In the genomic region with DNA sequence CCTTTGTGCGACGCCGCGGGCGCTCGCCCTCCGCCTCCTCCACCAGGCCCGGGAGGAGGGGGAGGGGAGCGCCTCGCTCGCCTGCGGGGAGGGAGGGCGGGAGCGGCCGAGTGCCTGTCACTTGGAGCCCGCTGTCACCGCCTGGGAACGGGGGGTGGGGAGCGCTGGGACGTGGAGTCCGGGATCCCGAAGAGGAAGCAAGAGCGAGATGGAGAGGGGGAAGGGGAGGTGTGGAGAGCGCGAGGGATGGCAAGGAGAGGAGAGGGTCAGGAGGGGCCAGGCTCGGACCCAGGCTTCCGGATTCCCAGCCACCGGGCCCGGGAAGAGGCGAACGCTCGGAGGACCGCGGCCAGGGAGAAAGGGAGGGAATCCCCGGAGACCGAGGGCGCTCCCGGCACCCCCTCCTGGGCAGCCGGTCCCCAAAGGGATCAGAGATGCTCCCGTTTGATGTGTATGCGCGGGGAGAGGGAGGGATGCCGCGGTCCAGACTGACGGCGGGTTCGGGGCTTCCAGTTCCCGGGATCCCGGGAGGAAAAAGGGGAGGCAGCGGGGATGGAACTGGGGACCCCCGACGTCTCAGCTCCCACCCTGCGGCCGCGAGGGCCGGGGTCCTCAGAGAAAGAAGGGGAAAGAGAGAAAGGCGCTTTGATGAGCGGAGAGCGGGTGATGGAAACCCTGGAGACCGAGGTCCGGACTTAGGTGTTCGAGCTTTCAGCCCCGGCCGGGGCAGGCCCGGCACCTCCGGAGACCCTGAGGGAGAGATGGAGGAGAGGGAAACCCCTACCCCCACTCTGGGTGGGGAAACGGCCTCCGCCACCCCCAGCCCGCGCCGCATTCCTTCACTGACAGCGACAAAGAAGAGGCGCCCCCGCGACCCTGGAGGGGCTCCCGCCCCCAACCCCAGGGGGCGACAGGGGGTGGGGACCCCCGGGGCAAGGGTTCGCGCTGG, we compare ENCODE assay signal across 9 cellular contexts. TPM values are rescaled to one million over a fixed set of nuclear protein-coding genes. Genes with fewer than 3 reads are reported as not detected.
DNase-seq lines count a peak whose midpoint lies in the region; ATAC-seq and TF ChIP-seq lines count a peak whose summit lies in the region.
"Had no signal": no experiment of that assay in that cellular context is flagged by ENCODE, and none has a peak within 500 bp of the region (broad histone marks: within the 10 kb centered on the region; RNA-seq: fewer than 3 reads in every experiment).

No MANE protein-coding gene starts in this region.

- H3K9me3 Mint-ChIP-seq in activated B cell treated with CpG ODN at 0.5 μM for 24 hours: no peaks in the 10 kb centered on the region

- no peak for DNase-seq in AG04449 (ENCODE audit: low read depth, low spot score)
- peak; percentile 60 to 90 for DNase-seq in HAP-1 (ENCODE audit: low spot score in 2 of 2)
- DNase-seq in activated B cell treated with CpG ODN at 0.5 μM for 24 hours: no peak
- no peak for DNase-seq in left lobe of liver (ENCODE audit: low spot score)
- DNase-seq in NK-92 treated with Interleukin-12 subunit alpha and Interleukin-12 subunit beta, amount 100 ng/mL, for 24 hours (lab: John Stamatoyannopoulos, UW): no peak
- DNase-seq in mucosa of gallbladder (ENCODE audit: low spot score): no peak
- DNase-seq in COLO829 (ENCODE audit: low spot score): no peak

- no peak overlapping the region for H3K27ac Mint-ChIP-seq in activated B cell treated with CpG ODN at 0.5 μM for 24 hours

- H3K36me3 ChIP-seq in HAP-1 (replicated peaks): no peaks in the 10 kb centered on the region
- no peaks in the 10 kb centered on the region for H3K36me3 ChIP-seq in iPS-15b (ENCODE audit: control insufficient read depth, insufficient read depth, low read length)

- POLR2A ChIA-PET in AG04449 (lab: Yijun Ruan, JAX): no interaction called here
- POLR2A ChIA-PET in activated B cell treated with CpG ODN at 0.5 μM for 24 hours (lab: Charles Lee): no interaction called here

- peak overlapping the region; percentile 62 for H3K4me3 Mint-ChIP-seq in activated B cell treated with CpG ODN at 0.5 μM for 24 hours

- peaks cover 28% of the 10 kb centered on the region for H3K4me1 Mint-ChIP-seq in activated B cell treated with CpG ODN at 0.5 μM for 24 hours

- in situ Hi-C loops in HAP-1 (cut with MboI; ENCODE audit: low sequenced_read_pairs): loop anchor here (25.0 kb wide), 1 partner anchor 409 kb away; a partner anchor contains a TSS

- ATAC-seq in activated B cell treated with CpG ODN at 0.5 μM for 24 hours (ENCODE audit: low read depth) (no peak), left lobe of liver (no peak)

- H3K27me3 ChIP-seq in HAP-1 (ENCODE audit: low read depth) (peaks cover 8% of the 10 kb centered on the region), iPS-15b (ENCODE audit: control insufficient read depth, insufficient read depth, low read length) (peaks cover 9% of the 10 kb centered on the region)

- H3K27me3 Mint-ChIP-seq in activated B cell treated with CpG ODN at 0.5 μM for 24 hours: peaks cover 46% of the 10 kb centered on the region

- H3K4me3 ChIP-seq in AG04449 (ENCODE audit: low read depth, low read length) (peak overlapping the region; percentile 62), HAP-1 (peak overlapping the region; percentile 70), iPS-15b (ENCODE audit: low read depth, low read length) (peak overlapping the region; percentile 68)

- no peak for TF ChIP-seq CTCF in AG04449 (IDR thresholded peaks at IDR 0.05; ENCODE audit: insufficient read depth, low read length, missing control alignments)
- no peak for TF ChIP-seq CTCF in activated B cell treated with CpG ODN at 0.5 μM for 24 hours (IDR thresholded peaks at IDR 0.05)

- H3K4me1 ChIP-seq in HAP-1: peaks cover 21% of the 10 kb centered on the region
- H3K4me1 ChIP-seq in iPS-15b (ENCODE audit: control insufficient read depth, insufficient read depth, low read length): peaks cover 7% of the 10 kb centered on the region

- CTCF ChIA-PET in AG04449 (lab: Yijun Ruan, JAX) (interaction anchor here (1.1 to 7.7 kb wide), 7 partner anchors 9 to 326 kb away, joined by 3 to 93 read pairs (median 5); a partner anchor contains a TSS), activated B cell treated with CpG ODN at 0.5 μM for 24 hours (lab: Charles Lee) (no interaction called here)

- no peak overlapping the region for H3K9ac ChIP-seq in iPS-15b (ENCODE audit: low read depth, low read length)

- intact Hi-C loops in activated B cell treated with CpG ODN at 0.5 μM for 24 hours (cut with micrococcal nuclease): loop anchor here (1.0 to 10.0 kb wide), 3 partner anchors 107 to 706 kb away; a partner anchor contains a TSS

- no peaks in the 10 kb centered on the region for H3K9me3 ChIP-seq in HAP-1
- no peaks in the 10 kb centered on the region for H3K9me3 ChIP-seq in iPS-15b (ENCODE audit: control insufficient read depth, insufficient read depth, low read length)

- no peaks in the 10 kb centered on the region for H3K36me3 Mint-ChIP-seq in activated B cell treated with CpG ODN at 0.5 μM for 24 hours (ENCODE audit: low read depth)

RNA-seq across cellular contexts. Expression of a gene that starts 4.7 kb away (rescaled TPM):
- total RNA-seq in activated B cell treated with CpG ODN at 0.5 μM for 24 hours (not detected in 2 replicates), left lobe of liver (not detected), mucosa of gallbladder (0.12 TPM)
- total RNA-seq: liver had no signal

RNA-seq across cellular contexts. Expression of a gene that starts 27.4 kb away (rescaled TPM):
- 17.2 and 17.4 TPM in 2 replicates for total RNA-seq in activated B cell treated with CpG ODN at 0.5 μM for 24 hours
- total RNA-seq in left lobe of liver: 3.9 TPM
- total RNA-seq in mucosa of gallbladder: 180 TPM

RNA-seq across cellular contexts. Expression of a gene that starts 35.6 kb away (rescaled TPM):
- total RNA-seq in activated B cell treated with CpG ODN at 0.5 μM for 24 hours: 70.3 and 73.4 TPM in 2 replicates
- 7.3 TPM for total RNA-seq in left lobe of liver
- total RNA-seq in mucosa of gallbladder: 567 TPM

Comparison
In these comparisons a context has a peak if more than half of its experiments do, and no peak if none do; other contexts are left out.
1. DNase-seq: peak in HAP-1 (2 of 2); none in AG04449 (single experiment), activated B cell treated with CpG ODN at 0.5 μM for 24 hours (single experiment), left lobe of liver (single experiment), NK-92 treated with Interleukin-12 subunit alpha and Interleukin-12 subunit beta, amount 100 ng/mL, for 24 hours (single experiment), mucosa of gallbladder (single experiment) and COLO829 (single experiment).
2. Peak in every context shown above with its lines, with median percentiles within 50 percentile points of each other: H3K4me3 ChIP-seq.